Comparison of ENCODE assay signal across 14 cellular contexts in genomic region chr4:97910005-97910404, GRCh38.
A peak's percentile ranks its signal among the peaks of the same experiment; 100 is the strongest.
DNase-seq lines count a peak whose midpoint lies in the region; ATAC-seq and TF ChIP-seq lines count a peak whose summit lies in the region.
"Had no signal": no experiment of that assay in that cellular context is flagged by ENCODE, and none has a peak within 500 bp of the region (broad histone marks: within the 10 kb centered on the region; RNA-seq: fewer than 3 reads in every experiment).

No MANE protein-coding gene starts in this region.

- no peak overlapping the region for H3K4me3 Mint-ChIP-seq in osteocyte (ENCODE audit: unreplicated experiment)
- H3K4me3 Mint-ChIP-seq: activated CD4-positive, alpha-beta memory T cell treated with anti-CD3 and anti-CD28 coated beads for 36 hours; CD4-positive, alpha-beta T cell had no signal

- no peaks in the 10 kb centered on the region for H3K36me3 Mint-ChIP-seq in osteocyte (ENCODE audit: unreplicated experiment)
- H3K36me3 Mint-ChIP-seq: activated CD4-positive, alpha-beta memory T cell treated with anti-CD3 and anti-CD28 coated beads for 36 hours had no signal

- no peak overlapping the region for H3K27ac Mint-ChIP-seq in osteocyte (ENCODE audit: unreplicated experiment)
- H3K27ac Mint-ChIP-seq: activated CD4-positive, alpha-beta memory T cell treated with anti-CD3 and anti-CD28 coated beads for 36 hours; CD4-positive, alpha-beta T cell had no signal

- TF ChIP-seq POLR2A in spleen (IDR thresholded peaks at IDR 0.05): no peak

- H3K4me1 Mint-ChIP-seq in osteocyte (ENCODE audit: unreplicated experiment): no peaks in the 10 kb centered on the region

- no peaks in the 10 kb centered on the region for H3K36me3 ChIP-seq in spleen
- H3K36me3 ChIP-seq: heart right ventricle, SJSA1 had no signal

- no peak for DNase-seq in GM12864 (ENCODE audit: low read depth)
- DNase-seq in RKO (ENCODE audit: low spot score): peak; percentile 7
- peak; percentile 55 for DNase-seq in iPS-NIHi11 (ENCODE audit: low spot score)
- no peak for DNase-seq in GM20000 (ENCODE audit: low spot score)
- DNase-seq in spleen: no peak
- no peak for DNase-seq in osteocyte (ENCODE audit: extremely low spot score, unreplicated experiment)
- DNase-seq: activated CD4-positive, alpha-beta memory T cell treated with anti-CD3 and anti-CD28 coated beads for 36 hours; CD4-positive, alpha-beta T cell; heart right ventricle; NCI-H1694 treated with DMSO at 0.1 percent for 48 hours had no signal

- no peak overlapping the region for H3K27ac ChIP-seq in spleen
- H3K27ac ChIP-seq: heart right ventricle, SJSA1 had no signal

- H3K27me3 Mint-ChIP-seq in osteocyte (ENCODE audit: unreplicated experiment): no peaks in the 10 kb centered on the region
- H3K27me3 Mint-ChIP-seq: activated CD4-positive, alpha-beta memory T cell treated with anti-CD3 and anti-CD28 coated beads for 36 hours; CD4-positive, alpha-beta T cell had no signal

- peaks cover 0 to 16% (median 0%) of the 10 kb centered on the region in 8 donors for H3K9me3 ChIP-seq in spleen
- H3K9me3 ChIP-seq: SJSA1 had no signal

- intact Hi-C loops in spleen (cut with DNase I; ENCODE audit: low total_unique reads): no loop called here

- no peaks in the 10 kb centered on the region for H3K4me1 ChIP-seq in spleen
- H3K4me1 ChIP-seq: heart right ventricle, SJSA1 had no signal

- peaks cover 8% of the 10 kb centered on the region for H3K9me3 Mint-ChIP-seq in osteocyte (ENCODE audit: unreplicated experiment)

- ATAC-seq in HG02885 (IDR thresholded peaks at IDR 0.05; ENCODE audit: poor library complexity, unreplicated experiment) (peak; percentile 85), HG02610 (IDR thresholded peaks at IDR 0.05; ENCODE audit: unreplicated experiment) (no peak)
- ATAC-seq: heart right ventricle had no signal

- WGBS in spleen, 5 donors: 39 to 68% (median 56%) methylated on average over 3 of the region's 3 CpGs

- TF ChIP-seq CTCF in GM12864 (IDR thresholded peaks at IDR 0.05; ENCODE audit: low read depth, low read length, missing control alignments): peak; percentile 24
- no peak for TF ChIP-seq CTCF in GM20000 (IDR thresholded peaks at IDR 0.05; ENCODE audit: extremely low read depth, missing control alignments)
- no peak for TF ChIP-seq CTCF in spleen (IDR thresholded peaks at IDR 0.05 in 8 of 11, conservative IDR thresholded peaks at IDR 0.05 in 3 of 11)
- no peak for TF ChIP-seq CTCF in osteocyte (IDR thresholded peaks at IDR 0.05)

- no peaks in the 10 kb centered on the region for H3K27me3 ChIP-seq in spleen (replicated peaks in 1 of 7)
- H3K27me3 ChIP-seq: heart right ventricle, SJSA1 had no signal

- no peak overlapping the region for H3K4me3 ChIP-seq in GM12864 (ENCODE audit: low read depth, low read length)
- H3K4me3 ChIP-seq in spleen: no peak overlapping the region
- H3K4me3 ChIP-seq: heart right ventricle, SJSA1, smooth muscle cell had no signal

Comparison
In these comparisons a context has a peak if more than half of its experiments do, and no peak if none do; other contexts are left out.
1. DNase-seq: peak in RKO (single experiment) and iPS-NIHi11 (single experiment); none in GM12864 (single experiment), GM20000 (single experiment), spleen (single experiment) and osteocyte (single experiment).